Comparison of ENCODE assay signal across 8 cellular contexts in the genomic region with DNA sequence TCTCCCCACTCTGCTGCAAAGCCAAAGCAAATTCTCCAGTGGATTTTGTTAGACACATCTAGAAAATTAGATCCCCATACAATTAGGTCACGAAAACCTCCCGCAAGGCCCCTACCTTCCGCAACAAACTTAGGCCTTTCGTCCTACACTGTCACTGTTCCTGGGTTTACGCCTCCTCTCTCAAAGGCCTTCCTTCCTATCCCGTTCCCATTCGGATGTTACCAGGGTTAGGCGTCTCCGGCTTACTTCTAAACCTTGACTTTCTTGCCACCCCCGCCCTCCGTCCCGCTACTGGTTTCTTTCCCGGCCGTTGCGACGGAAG. TPM values are rescaled to one million over a fixed set of nuclear protein-coding genes. Genes with fewer than 3 reads are reported as not detected.
A peak's percentile ranks its signal among the peaks of the same experiment; 100 is the strongest.
DNase-seq lines count a peak whose midpoint lies in the region; ATAC-seq and TF ChIP-seq lines count a peak whose summit lies in the region.

No MANE protein-coding gene starts in this region.

- H3K9ac ChIP-seq in SU-DHL-6 (ENCODE audit: low read length) = peak overlapping the region; percentile 96

- H3K4me2 ChIP-seq in SU-DHL-6 (ENCODE audit: low read depth, low read length, poor library complexity, severe bottlenecking) = peak overlapping the region; percentile 89

- H3K27ac ChIP-seq in SU-DHL-6 (ENCODE audit: low read depth, low read length) = peak overlapping the region; percentile 85
- peak overlapping the region; percentile 97 for H3K27ac ChIP-seq in cardiac muscle cell
- peak overlapping the region; percentile 95 to 98 (median 96) for H3K27ac ChIP-seq in sigmoid colon

- no peaks in the 10 kb centered on the region for H3K9me3 ChIP-seq in SU-DHL-6 (ENCODE audit: insufficient read depth, low read length)
- no peaks in the 10 kb centered on the region for H3K9me3 ChIP-seq in cardiac muscle cell (ENCODE audit: low read depth)
- H3K9me3 ChIP-seq in sigmoid colon = no peaks in the 10 kb centered on the region

- peak overlapping the region; percentile 85 for H2AFZ ChIP-seq in SU-DHL-6 (ENCODE audit: low read depth, low read length, severe bottlenecking)

- no peaks in the 10 kb centered on the region for H3K9me2 ChIP-seq in SU-DHL-6 (replicated peaks; ENCODE audit: insufficient read depth, low read length)

- no peak for DNase-seq in cardiac muscle cell (ENCODE audit: low read depth in 1 of 2, low spot score in 1 of 2)
- DNase-seq in sigmoid colon = no peak
- DNase-seq in RPMI8226 = no peak
- DNase-seq in GM19240 (ENCODE audit: insufficient read length, low spot score) = no peak

- H3K4me1 ChIP-seq in cardiac muscle cell (ENCODE audit: low read depth) (peaks cover 14% of the 10 kb centered on the region), sigmoid colon (peaks cover 0 to 26% (median 21%) of the 10 kb centered on the region in 4 donors)

- H3K36me3 ChIP-seq in SU-DHL-6 (ENCODE audit: low read length) = peaks cover 32% of the 10 kb centered on the region
- peaks cover 31% of the 10 kb centered on the region for H3K36me3 ChIP-seq in cardiac muscle cell
- peaks cover 15 to 38% (median 23%) of the 10 kb centered on the region in 4 donors for H3K36me3 ChIP-seq in sigmoid colon

- 0 to 1% methylated on average over 16 of the region's 16 CpGs for WGBS in sigmoid colon, 2 donors

- H4K20me1 ChIP-seq in SU-DHL-6 (ENCODE audit: low read depth, low read length) = no peaks in the 10 kb centered on the region

- no peaks in the 10 kb centered on the region for H3K27me3 ChIP-seq in SU-DHL-6 (ENCODE audit: low read length)
- no peaks in the 10 kb centered on the region for H3K27me3 ChIP-seq in cardiac muscle cell
- no peaks in the 10 kb centered on the region for H3K27me3 ChIP-seq in sigmoid colon

- no peak for TF ChIP-seq POLR2A in sigmoid colon (IDR thresholded peaks at IDR 0.05)

- no peaks in the 10 kb centered on the region for H3F3A ChIP-seq in SU-DHL-6 (ENCODE audit: insufficient read depth)

- TF ChIP-seq CTCF in SU-DHL-6 (IDR thresholded peaks at IDR 0.05; ENCODE audit: insufficient read depth, low read length, poor library complexity, severe bottlenecking) (no peak), cardiac muscle cell (IDR thresholded peaks at IDR 0.05; ENCODE audit: low read depth, low read length) (no peak), sigmoid colon (IDR thresholded peaks at IDR 0.05) (no peak)

- H3K79me2 ChIP-seq in SU-DHL-6 (ENCODE audit: insufficient read depth, low read length) = peaks cover 25% of the 10 kb centered on the region

- intact Hi-C loops in sigmoid colon (cut with DNase I) = loop anchor here (2.0 to 5.0 kb wide), 2 partner anchors 35 to 201 kb away; no protein-coding TSS in a partner anchor

- no peak for TF ChIP-seq EP300 in sigmoid colon (IDR thresholded peaks at IDR 0.05)

- ATAC-seq in GM18861 (IDR thresholded peaks at IDR 0.05; ENCODE audit: unreplicated experiment) = peak; percentile 2
- peak; percentile 16 for ATAC-seq in HG02763 (IDR thresholded peaks at IDR 0.05; ENCODE audit: unreplicated experiment)
- no peak for ATAC-seq in GM18867 (IDR thresholded peaks at IDR 0.05; ENCODE audit: unreplicated experiment)

- H3K4me3 ChIP-seq in SU-DHL-6 (ENCODE audit: insufficient read depth, low read length, poor library complexity, severe bottlenecking) (peak overlapping the region; percentile 96), cardiac muscle cell (peak overlapping the region; percentile 92), sigmoid colon (peak overlapping the region; percentile 79 to 96 (median 92))

RNA-seq across cellular contexts. Expression of gene RNF6, which starts 0.8 kb away (rescaled TPM):
- total RNA-seq in cardiac muscle cell (17.0 and 19.4 TPM in 2 replicates), sigmoid colon (10 to 100 TPM; 11.9 to 27.1 (median 22.5) TPM)
- polyA plus RNA-seq in cardiac muscle cell (23.7 and 25.0 TPM in 2 replicates), sigmoid colon (10 to 100 TPM; 17.9 to 35.1 (median 18.6) TPM)

RNA-seq across cellular contexts. Expression of gene CDK8, which starts 32.6 kb away (rescaled TPM):
- total RNA-seq in cardiac muscle cell (24.2 and 26.7 TPM in 2 replicates), sigmoid colon (10 to 100 TPM; 42.3 to 78.6 (median 46.6) TPM)
- polyA plus RNA-seq in cardiac muscle cell (19.8 and 24.1 TPM in 2 replicates), sigmoid colon (10 to 100 TPM; 10.8 to 17.1 (median 15.5) TPM)
